24 cellular contexts compared by ENCODE assay signal in the genomic region with DNA sequence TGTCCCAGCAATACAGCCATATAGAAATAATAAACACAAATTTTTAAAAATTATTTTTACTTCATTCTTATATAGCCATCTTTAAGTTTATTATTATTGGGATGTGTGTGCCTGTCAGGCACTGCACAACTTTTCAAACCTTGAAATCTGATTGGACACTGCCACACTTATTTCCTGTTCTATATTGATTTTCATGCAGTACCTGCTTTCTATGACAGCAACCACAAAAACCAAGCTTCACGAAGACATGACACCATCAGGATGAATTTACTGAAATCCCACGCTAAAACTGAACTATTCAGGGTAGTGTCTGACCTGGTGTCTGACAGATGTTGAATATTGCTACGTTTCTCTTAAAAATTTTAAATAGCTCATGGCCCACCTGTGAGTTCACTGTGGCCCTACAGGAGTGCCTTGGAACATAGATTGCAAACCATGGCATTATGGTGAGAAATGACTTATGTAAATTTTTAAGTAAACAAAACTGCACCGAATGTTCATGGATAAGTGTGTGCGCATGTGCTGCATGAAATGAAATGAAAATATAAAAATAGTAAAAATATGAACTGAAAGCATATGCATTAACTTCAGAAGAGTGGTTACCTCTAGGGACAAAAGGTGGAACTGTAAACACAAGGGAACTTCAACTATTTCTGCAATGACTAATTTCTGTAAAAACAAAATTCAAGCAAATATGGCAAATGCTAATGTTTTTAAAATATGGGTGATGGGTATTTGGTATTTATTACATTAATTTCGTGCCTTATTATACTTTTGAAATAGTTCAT.
"Had no signal": no experiment of that assay in that cellular context is flagged by ENCODE, and none has a peak within 500 bp of the region (broad histone marks: within the 10 kb centered on the region; RNA-seq: fewer than 3 reads in every experiment).

No MANE protein-coding gene starts in this region.

- FAIRE-seq: keratinocyte, TTC549, urothelium cell line had no signal

- H3K4me2 ChIP-seq: smooth muscle cell had no signal

- DNase-seq: activated CD4-positive, alpha-beta T cell treated with anti-CD3 and anti-CD28 coated beads, Interleukin-2, amount 50 U/mL, for 1 hour; activated CD4-positive, CD25-positive, alpha-beta regulatory T cell treated with anti-CD3 and anti-CD28 coated beads, Interleukin-2, amount 50 U/mL, for 72 hours; activated CD8-positive, alpha-beta T cell treated with anti-CD3 and anti-CD28 coated beads, Interleukin-2, amount 10 ng/mL, durations not matched to agents 7 days and 5 days; activated gamma-delta T cell treated with Interleukin-2 at 50 U/mL for 16 hours; anterior cingulate cortex; body of pancreas; effector CD4-positive, alpha-beta T cell; heart right ventricle; left colon; mesenchymal stem cell; mucosa of descending colon; nucleus accumbens; stimulated activated CD4-positive, alpha-beta T cell treated with anti-CD3 and anti-CD28 coated beads, Interleukin-15, amount 100 ng/mL, for 24 hours; stomach; transverse colon; WERI-Rb-1 had no signal

- H3K9me3 ChIP-seq: body of pancreas, mucosa of descending colon, stomach, transverse colon had no signal

- H3K4me3 ChIP-seq: body of pancreas, cardiac muscle cell, heart right ventricle, mucosa of descending colon, smooth muscle cell, stomach, suprapubic skin, transverse colon had no signal

- ATAC-seq: activated CD8-positive, alpha-beta T cell treated with anti-CD3 and anti-CD28 coated beads, Interleukin-2, amount 10 ng/mL, durations not matched to agents 7 days and 5 days; body of pancreas; heart right ventricle; left colon; mucosa of descending colon; sciatic nerve; stimulated activated memory B cell treated with anti-CD40 and anti-IgM and Interleukin-4, amounts not matched to agents 10 μg/mL and 1 μg/mL and 100 μg/mL, for 72 hours had no signal

- H3K27me3 ChIP-seq: body of pancreas, cardiac muscle cell, heart right ventricle, stomach, suprapubic skin, transverse colon had no signal

- H3K36me3 ChIP-seq: cardiac muscle cell, stomach, suprapubic skin, transverse colon, WERI-Rb-1 had no signal

- H3K27ac ChIP-seq: body of pancreas, cardiac muscle cell, heart right ventricle, stomach, suprapubic skin, transverse colon, WERI-Rb-1 had no signal

- H3K4me1 ChIP-seq: body of pancreas, heart right ventricle, stomach, suprapubic skin, transverse colon had no signal
